13 cellular contexts compared by ENCODE assay signal in the genomic region with DNA sequence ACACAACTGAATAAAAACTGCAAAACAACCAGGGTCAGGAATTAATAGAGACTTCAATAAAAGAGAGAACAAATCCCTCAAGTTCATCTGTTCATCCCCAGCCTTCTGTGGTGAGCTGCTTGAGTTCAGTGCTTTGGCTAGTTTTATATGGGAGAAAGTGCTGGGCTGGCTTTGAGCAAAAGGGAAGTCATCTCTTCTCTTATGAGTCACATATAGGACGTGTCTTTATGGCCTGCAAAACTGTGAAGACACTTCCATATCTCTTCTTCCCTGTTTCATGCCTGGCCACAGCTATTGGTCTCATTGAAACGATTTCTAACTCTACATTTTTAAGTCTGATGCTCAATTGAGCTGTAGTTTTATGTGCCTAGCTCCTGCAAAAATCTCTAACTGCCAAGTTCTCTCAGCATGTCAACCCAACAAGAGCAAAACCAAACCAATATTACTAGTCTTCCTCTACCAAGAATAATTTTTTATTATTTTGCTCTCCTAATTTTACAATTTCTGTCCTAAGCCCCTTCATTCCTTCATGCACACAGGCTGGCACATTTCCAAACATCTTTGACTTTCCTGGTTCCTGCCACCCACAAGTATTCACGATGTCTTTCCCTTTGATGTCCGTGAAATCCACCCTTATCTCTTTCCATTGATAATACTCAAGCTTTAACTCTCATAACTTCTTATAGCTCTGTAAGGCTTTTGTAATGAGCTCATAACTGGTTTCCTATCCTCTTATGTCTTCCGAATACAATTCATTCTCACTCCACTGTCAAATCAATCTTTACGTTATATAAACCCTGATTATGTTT.
DNase-seq lines count a peak whose midpoint lies in the region; ATAC-seq lines count a peak whose summit lies in the region.
"Had no signal": no experiment of that assay in that cellular context is flagged by ENCODE, and none has a peak within 500 bp of the region (broad histone marks: within the 10 kb centered on the region; RNA-seq: fewer than 3 reads in every experiment).

No MANE protein-coding gene starts in this region.

- H3K27me3 Mint-ChIP-seq in activated T-helper 1 cell treated with anti-CD3 and anti-CD28 coated beads, Interleukin-12 subunit alpha, Interleukin-12 subunit beta, Interleukin-2, Interleukin-4 antibody, amounts not matched to agents 30 ng/mL and 10 ng/mL and 1 ng/mL, durations not matched to agents 14 hours and 24 hours and 36 hours (ENCODE audit: insufficient read depth), result no peaks in the 10 kb centered on the region

- H3K36me3 ChIP-seq in MG63, result no peaks in the 10 kb centered on the region
- H3K36me3 ChIP-seq: upper lobe of left lung had no signal

- H3K4me1 Mint-ChIP-seq in activated T-helper 1 cell treated with anti-CD3 and anti-CD28 coated beads, Interleukin-12 subunit alpha, Interleukin-12 subunit beta, Interleukin-2, Interleukin-4 antibody, amounts not matched to agents 30 ng/mL and 10 ng/mL and 1 ng/mL, durations not matched to agents 14 hours and 24 hours and 36 hours (ENCODE audit: low read depth), result peaks cover 21% of the 10 kb centered on the region

- no peak overlapping the region for H3K4me3 Mint-ChIP-seq in activated T-helper 1 cell treated with anti-CD3 and anti-CD28 coated beads, Interleukin-12 subunit alpha, Interleukin-12 subunit beta, Interleukin-2, Interleukin-4 antibody, amounts not matched to agents 30 ng/mL and 10 ng/mL and 1 ng/mL, durations not matched to agents 14 hours and 24 hours and 36 hours
- H3K4me3 Mint-ChIP-seq: H9 had no signal

- no peaks in the 10 kb centered on the region for H3K9me3 Mint-ChIP-seq in activated T-helper 1 cell treated with anti-CD3 and anti-CD28 coated beads, Interleukin-12 subunit alpha, Interleukin-12 subunit beta, Interleukin-2, Interleukin-4 antibody, amounts not matched to agents 30 ng/mL and 10 ng/mL and 1 ng/mL, durations not matched to agents 14 hours and 24 hours and 36 hours
- H3K9me3 Mint-ChIP-seq: H9 had no signal

- H3K4me3 ChIP-seq in MG63, result no peak overlapping the region
- H3K4me3 ChIP-seq: upper lobe of left lung had no signal

- H3K9me3 ChIP-seq in MG63, result no peaks in the 10 kb centered on the region
- H3K9me3 ChIP-seq: upper lobe of left lung had no signal

- H3K27ac Mint-ChIP-seq in activated T-helper 1 cell treated with anti-CD3 and anti-CD28 coated beads, Interleukin-12 subunit alpha, Interleukin-12 subunit beta, Interleukin-2, Interleukin-4 antibody, amounts not matched to agents 30 ng/mL and 10 ng/mL and 1 ng/mL, durations not matched to agents 14 hours and 24 hours and 36 hours, result no peak overlapping the region
- H3K27ac Mint-ChIP-seq: H9 had no signal

- no peaks in the 10 kb centered on the region for H3K27me3 ChIP-seq in MG63
- H3K27me3 ChIP-seq: upper lobe of left lung had no signal

- no peaks in the 10 kb centered on the region for H3K36me3 Mint-ChIP-seq in activated T-helper 1 cell treated with anti-CD3 and anti-CD28 coated beads, Interleukin-12 subunit alpha, Interleukin-12 subunit beta, Interleukin-2, Interleukin-4 antibody, amounts not matched to agents 30 ng/mL and 10 ng/mL and 1 ng/mL, durations not matched to agents 14 hours and 24 hours and 36 hours (ENCODE audit: low read depth)

- intact Hi-C loops in activated T-helper 1 cell treated with anti-CD3 and anti-CD28 coated beads, Interleukin-12 subunit alpha, Interleukin-12 subunit beta, Interleukin-2, Interleukin-4 antibody, amounts not matched to agents 30 ng/mL and 10 ng/mL and 1 ng/mL, durations not matched to agents 14 hours and 24 hours and 36 hours (cut with micrococcal nuclease), result no loop called here

- DNase-seq in EL (peak; percentile 24), RKO (ENCODE audit: low spot score) (peak; percentile 24), islet precursor cell (peak; percentile 56), NCI-H2029 treated with DMSO at 0.1 percent for 48 hours (lab: John Stamatoyannopoulos, UW) (no peak), NCI-H1436 treated with DMSO at 0.1 percent for 48 hours (lab: John Stamatoyannopoulos, UW) (no peak), MG63 (no peak)
- DNase-seq in activated T-helper 1 cell treated with anti-CD3 and anti-CD28 coated beads, Interleukin-12 subunit alpha, Interleukin-12 subunit beta, Interleukin-2, Interleukin-4 antibody, amounts not matched to agents 30 ng/mL and 10 ng/mL and 1 ng/mL, durations not matched to agents 14 hours and 24 hours and 36 hours (ENCODE audit: low spot score), result no peak
- DNase-seq: H9, NCI-H1417 treated with DMSO at 0.1 percent for 48 hours, right cardiac atrium, T-helper 9 cell, upper lobe of left lung had no signal

- ATAC-seq in HG03342 (IDR thresholded peaks at IDR 0.05; ENCODE audit: unreplicated experiment), result peak; percentile 54

Comparison
In these comparisons a context has a peak if more than half of its experiments do, and no peak if none do; other contexts are left out.
1. DNase-seq: peak in EL (single experiment), RKO (single experiment) and islet precursor cell (single experiment); none in NCI-H2029 treated with DMSO at 0.1 percent for 48 hours (single experiment), NCI-H1436 treated with DMSO at 0.1 percent for 48 hours (single experiment), MG63 (single experiment) and activated T-helper 1 cell treated with anti-CD3 and anti-CD28 coated beads, Interleukin-12 subunit alpha, Interleukin-12 subunit beta, Interleukin-2, Interleukin-4 antibody, amounts not matched to agents 30 ng/mL and 10 ng/mL and 1 ng/mL, durations not matched to agents 14 hours and 24 hours and 36 hours (single experiment).